ENCODE assay signal across 9 cellular contexts in genomic region chr5:159458217-159458711, GRCh38.
A peak's percentile ranks its signal among the peaks of the same experiment; 100 is the strongest.
DNase-seq lines count a peak whose midpoint lies in the region; ATAC-seq, FAIRE-seq and TF ChIP-seq lines count a peak whose summit lies in the region.
"Had no signal": no experiment of that assay in that cellular context is flagged by ENCODE, and none has a peak within 500 bp of the region (broad histone marks: within the 10 kb centered on the region; RNA-seq: fewer than 3 reads in every experiment).

No MANE protein-coding gene starts in this region.

- ATAC-seq in GM19438 (IDR thresholded peaks at IDR 0.05; ENCODE audit: low read depth, unreplicated experiment) (peak; percentile 28), HG03139 (IDR thresholded peaks at IDR 0.05; ENCODE audit: unreplicated experiment) (peak; percentile 32), left lobe of liver (no peak)

- peak overlapping the region; percentile 69 for H3K4me3 Mint-ChIP-seq in activated naive CD8-positive, alpha-beta T cell

- DNase-seq in GM12891 (ENCODE audit: insufficient read length, low spot score) (no peak), inferior parietal cortex (ENCODE audit: extremely low spot score) (no peak), superior temporal gyrus (ENCODE audit: extremely low spot score) (no peak), NCI-H748 treated with DMSO at 0.1 percent for 48 hours (lab: John Stamatoyannopoulos, UW) (no peak), left lobe of liver (ENCODE audit: low spot score) (no peak)
- DNase-seq: cerebellar nuclear complex had no signal

- no peak for TF ChIP-seq POLR2A in GM12891 (IDR thresholded peaks at IDR 0.05; ENCODE audit: low read depth, low read length)

- peak overlapping the region; percentile 88 for H3K27ac Mint-ChIP-seq in activated naive CD8-positive, alpha-beta T cell

- no peaks in the 10 kb centered on the region for H3K27me3 Mint-ChIP-seq in activated naive CD8-positive, alpha-beta T cell

- no peaks in the 10 kb centered on the region for H3K9me3 Mint-ChIP-seq in activated naive CD8-positive, alpha-beta T cell (ENCODE audit: low read depth)

- H3K4me1 Mint-ChIP-seq in activated naive CD8-positive, alpha-beta T cell (ENCODE audit: low read depth), result peaks cover 51% of the 10 kb centered on the region

- H3K36me3 Mint-ChIP-seq in activated naive CD8-positive, alpha-beta T cell, result peaks cover 5% of the 10 kb centered on the region

- FAIRE-seq in GM12891 (lab: Jason Lieb, UNC), result peak; percentile 88

TF ChIP-seq in GM12891, 5 proteins besides CTCF, POLR2A, EP300 and RAD21:
- TF ChIP-seq PAX5 (IDR thresholded peaks at IDR 0.05; ENCODE audit: insufficient read depth, low read length, severe bottlenecking) (no peak), SPI1 (IDR thresholded peaks at IDR 0.05; ENCODE audit: low read depth, low read length) (peak; percentile 94), POLR2AphosphoS5 (IDR thresholded peaks at IDR 0.05; ENCODE audit: low read depth, low read length) (peak; percentile 41; the same call in 1 of the 2 replicates), POU2F2 (IDR thresholded peaks at IDR 0.05; ENCODE audit: low read depth, low read length) (peak; percentile 82), TAF1 (IDR thresholded peaks at IDR 0.05; ENCODE audit: low read depth, low read length) (0 out of 2 replicates have a peak, but pooled peaks have one; percentile 29)
